In genomic region chr1:25546193-25546592, GRCh38 we compare ENCODE assay signal across 16 cellular contexts.
"Had no signal": no experiment of that assay in that cellular context is flagged by ENCODE, and none has a peak within 500 bp of the region (broad histone marks: within the 10 kb centered on the region; RNA-seq: fewer than 3 reads in every experiment).

No MANE protein-coding gene starts in this region.

- H3K27ac Mint-ChIP-seq: neural progenitor cell; stimulated activated effector memory CD8-positive, alpha-beta T cell treated with anti-CD3 and anti-CD28 coated beads, Interleukin-12 subunit alpha, Interleukin-12 subunit beta, amount 100 ng/mL, for 72 hours had no signal

- H3K9me3 Mint-ChIP-seq: neural progenitor cell; stimulated activated effector memory CD8-positive, alpha-beta T cell treated with anti-CD3 and anti-CD28 coated beads, Interleukin-12 subunit alpha, Interleukin-12 subunit beta, amount 100 ng/mL, for 72 hours had no signal

- DNase-seq: activated CD4-positive, alpha-beta T cell treated with anti-CD3 and anti-CD28 coated beads for 1 hour; activated CD4-positive, alpha-beta T cell treated with anti-CD3 and anti-CD28 coated beads, Interleukin-2, amount 50 U/mL, for 48 hours; activated gamma-delta T cell; activated T-cell treated with anti-CD3 and anti-CD28 coated beads, Interleukin-2, amount 50 U/mL, for 48 hours; effector CD4-positive, alpha-beta T cell; kidney; left ventricle myocardium superior; mesenchymal stem cell; pancreas; T1000 had no signal

- H3K4me3 ChIP-seq: coronary artery, neural progenitor cell, tibial nerve, vagina had no signal

- H3K9me3 ChIP-seq: pancreas, tibial nerve, vagina had no signal

- H3K27ac ChIP-seq: epithelial cell of prostate, neural progenitor cell, pancreas, tibial nerve, vagina had no signal

- H3K36me3 Mint-ChIP-seq: neural progenitor cell; stimulated activated effector memory CD8-positive, alpha-beta T cell treated with anti-CD3 and anti-CD28 coated beads, Interleukin-12 subunit alpha, Interleukin-12 subunit beta, amount 100 ng/mL, for 72 hours had no signal

- H2AFZ ChIP-seq: neural progenitor cell had no signal

- H3K27me3 ChIP-seq: pancreas, tibial nerve, vagina had no signal

- H3K4me2 ChIP-seq: neural progenitor cell had no signal

- H3K36me3 ChIP-seq: neural progenitor cell, pancreas, tibial nerve, vagina had no signal

- FAIRE-seq: kidney, pancreas had no signal

- H3K9ac ChIP-seq: neural progenitor cell had no signal

- ATAC-seq: left ventricle myocardium superior; pancreas; stimulated activated effector memory CD8-positive, alpha-beta T cell treated with anti-CD3 and anti-CD28 coated beads, Interleukin-12 subunit alpha, Interleukin-12 subunit beta, amount 100 ng/mL, for 72 hours had no signal
